In genomic region chr4:9861561-9861960, GRCh38 we compare ENCODE assay signal across 11 cellular contexts.
"Had no signal": no experiment of that assay in that cellular context is flagged by ENCODE, and none has a peak within 500 bp of the region (broad histone marks: within the 10 kb centered on the region; RNA-seq: fewer than 3 reads in every experiment).

No MANE protein-coding gene starts in this region.

- FAIRE-seq: H1, H54 had no signal

- H3K9me3 ChIP-seq: HAP-1 had no signal

- H3K4me3 ChIP-seq: GM23248, GM23338, HAP-1 had no signal

- H2AFZ ChIP-seq: GM23248, GM23338 had no signal

- H3K36me3 ChIP-seq: HAP-1 had no signal

- H3K9ac ChIP-seq: GM23248 had no signal

- H3K27ac ChIP-seq: GM23248 had no signal

- ATAC-seq: GM23338, HCT116 had no signal

- H3K4me1 ChIP-seq: HAP-1 had no signal

- DNase-seq: GM23248, GOT3, H7, H9, HCEC 1CT, HFFc6 had no signal

- H3K4me2 ChIP-seq: GM23338 had no signal
